33 cellular contexts compared by ENCODE assay signal in genomic region chr5:55895276-55895675, GRCh38. TPM values are rescaled to one million over a fixed set of nuclear protein-coding genes. Genes with fewer than 3 reads are reported as not detected.
"Had no signal": no experiment of that assay in that cellular context is flagged by ENCODE, and none has a peak within 500 bp of the region (broad histone marks: within the 10 kb centered on the region; RNA-seq: fewer than 3 reads in every experiment).

No MANE protein-coding gene starts in this region.

- H3K27ac ChIP-seq: body of pancreas, esophagus muscularis mucosa, gastrocnemius medialis, heart right ventricle, WERI-Rb-1 had no signal

- H3K9me3 ChIP-seq: body of pancreas, esophagus muscularis mucosa, gastrocnemius medialis had no signal

- ATAC-seq: activated CD4-positive, CD25-positive, alpha-beta regulatory T cell treated with anti-CD3 and anti-CD28 coated beads, Interleukin-2, amount 50 U/mL, for 24 hours; activated naive CD4-positive, alpha-beta T cell treated with anti-CD3 and anti-CD28 coated beads, Interleukin-2, amount 50 U/mL, for 72 hours; activated T-cell treated with anti-CD3 and anti-CD28 coated beads, Interleukin-2, amount 50 U/mL, for 72 hours; body of pancreas; effector memory CD8-positive, alpha-beta T cell; gastrocnemius medialis; heart right ventricle; T-cell; T-helper 17 cell had no signal

- H3K4me3 Mint-ChIP-seq: activated B cell treated with CpG ODN at 0.5 μM for 24 hours; activated CD4-positive, alpha-beta memory T cell treated with anti-CD3 and anti-CD28 coated beads, Interleukin-2, amount 10 ng/mL, durations not matched to agents 7 days and 5 days; activated CD4-positive, alpha-beta T cell treated with anti-CD3 and anti-CD28 coated beads, Interleukin-2, amount 10 ng/mL, durations not matched to agents 24 days and 14 days; activated naive CD4-positive, alpha-beta T cell treated with anti-CD3 and anti-CD28 coated beads, Interleukin-2, amount 10 ng/mL, durations not matched to agents 7 days and 5 days; activated naive CD8-positive, alpha-beta T cell treated with anti-CD3 and anti-CD28 coated beads, Interleukin-2, amount 10 ng/mL, durations not matched to agents 7 days and 5 days; activated T-cell treated with anti-CD3 and anti-CD28 coated beads, Interleukin-2, amount 50 U/mL, for 24 hours; activated T-cell treated with anti-CD3 and anti-CD28 coated beads, Interleukin-2, amount 50 U/mL, for 72 hours; effector memory CD8-positive, alpha-beta T cell; T-cell; T-helper 17 cell; T-helper 2 cell treated with Interferon-gamma antibody and Interleukin-4, amounts not matched to agents 5 μg/mL and 100 μg/mL, for 36 hours had no signal

- DNase-seq: activated B cell treated with CpG ODN at 0.5 μM for 24 hours; activated CD4-positive, alpha-beta memory T cell treated with anti-CD3 and anti-CD28 coated beads, Interleukin-2, amount 10 ng/mL, durations not matched to agents 7 days and 5 days; activated CD4-positive, alpha-beta T cell treated with anti-CD3 and anti-CD28 coated beads, Interleukin-2, amount 10 ng/mL, durations not matched to agents 24 days and 14 days; activated CD4-positive, alpha-beta T cell treated with anti-CD3 and anti-CD28 coated beads, Interleukin-2, amount 50 U/mL, for 4 hours; activated CD8-positive, alpha-beta memory T cell treated with anti-CD3 and anti-CD28 coated beads, Interleukin-2, amount 50 U/mL, for 48 hours; activated gamma-delta T cell; activated naive CD4-positive, alpha-beta T cell; activated naive CD4-positive, alpha-beta T cell treated with anti-CD3 and anti-CD28 coated beads, Interleukin-2, amount 10 ng/mL, durations not matched to agents 7 days and 5 days; activated naive CD8-positive, alpha-beta T cell treated with anti-CD3 and anti-CD28 coated beads, Interleukin-2, amount 10 ng/mL, durations not matched to agents 7 days and 5 days; activated T-cell treated with anti-CD3 and anti-CD28 coated beads for 4 hours; activated T-cell treated with anti-CD3 and anti-CD28 coated beads, Interleukin-2, amount 50 U/mL, for 24 hours; activated T-cell treated with anti-CD3 and anti-CD28 coated beads, Interleukin-2, amount 50 U/mL, for 72 hours; amniotic stem cell; anterior cingulate cortex; body of pancreas; caudate nucleus; cortex of kidney; dermis blood vessel endothelial cell; effector CD4-positive, alpha-beta T cell; effector memory CD8-positive, alpha-beta T cell; erythroblast; gastrocnemius medialis; heart right ventricle; SW 1271; T-cell; T-helper 17 cell; T1000; WERI-Rb-1 had no signal

- H3K27me3 Mint-ChIP-seq: activated CD4-positive, alpha-beta T cell treated with anti-CD3 and anti-CD28 coated beads, Interleukin-2, amount 10 ng/mL, durations not matched to agents 24 days and 14 days had no signal

- H3K36me3 ChIP-seq: esophagus muscularis mucosa, gastrocnemius medialis, heart right ventricle, WERI-Rb-1 had no signal

- H3K4me1 Mint-ChIP-seq: activated B cell treated with CpG ODN at 0.5 μM for 24 hours had no signal

- H3K27me3 ChIP-seq: body of pancreas, gastrocnemius medialis, heart right ventricle had no signal

- FAIRE-seq: colon had no signal

- H3K9me3 Mint-ChIP-seq: activated B cell treated with CpG ODN at 0.5 μM for 24 hours; activated naive CD4-positive, alpha-beta T cell treated with anti-CD3 and anti-CD28 coated beads, Interleukin-2, amount 10 ng/mL, durations not matched to agents 7 days and 5 days; activated T-cell treated with anti-CD3 and anti-CD28 coated beads, Interleukin-2, amount 50 U/mL, for 24 hours; activated T-cell treated with anti-CD3 and anti-CD28 coated beads, Interleukin-2, amount 50 U/mL, for 72 hours; effector memory CD8-positive, alpha-beta T cell; T-cell; T-helper 2 cell treated with Interferon-gamma antibody and Interleukin-4, amounts not matched to agents 5 μg/mL and 100 μg/mL, for 36 hours had no signal

- H3K36me3 Mint-ChIP-seq: activated naive CD4-positive, alpha-beta T cell treated with anti-CD3 and anti-CD28 coated beads, Interleukin-2, amount 10 ng/mL, durations not matched to agents 7 days and 5 days; T-cell had no signal

- H3K27ac Mint-ChIP-seq: activated B cell treated with CpG ODN at 0.5 μM for 24 hours; activated CD4-positive, alpha-beta memory T cell treated with anti-CD3 and anti-CD28 coated beads, Interleukin-2, amount 10 ng/mL, durations not matched to agents 7 days and 5 days; activated CD4-positive, alpha-beta T cell treated with anti-CD3 and anti-CD28 coated beads, Interleukin-2, amount 10 ng/mL, durations not matched to agents 24 days and 14 days; activated naive CD4-positive, alpha-beta T cell treated with anti-CD3 and anti-CD28 coated beads, Interleukin-2, amount 10 ng/mL, durations not matched to agents 7 days and 5 days; activated naive CD4-positive, alpha-beta T cell treated with anti-CD3 and anti-CD28 coated beads, Interleukin-2, amount 50 U/mL, for 72 hours; activated naive CD8-positive, alpha-beta T cell treated with anti-CD3 and anti-CD28 coated beads, Interleukin-2, amount 10 ng/mL, durations not matched to agents 7 days and 5 days; activated T-cell treated with anti-CD3 and anti-CD28 coated beads, Interleukin-2, amount 50 U/mL, for 24 hours; activated T-cell treated with anti-CD3 and anti-CD28 coated beads, Interleukin-2, amount 50 U/mL, for 72 hours; effector memory CD8-positive, alpha-beta T cell; T-cell; T-helper 17 cell; T-helper 2 cell treated with Interferon-gamma antibody and Interleukin-4, amounts not matched to agents 5 μg/mL and 100 μg/mL, for 36 hours had no signal

- H3K4me1 ChIP-seq: body of pancreas, esophagus muscularis mucosa had no signal

- H3K4me3 ChIP-seq: body of pancreas, esophagus muscularis mucosa, gastrocnemius medialis, heart right ventricle had no signal

RNA-seq across cellular contexts. Expression of gene IL31RA, which starts 44.1 kb away (rescaled TPM):
- total RNA-seq: activated B cell treated with CpG ODN at 0.5 μM for 24 hours; activated naive CD8-positive, alpha-beta T cell treated with anti-CD3 and anti-CD28 coated beads, Interleukin-2, amount 10 ng/mL, durations not matched to agents 7 days and 5 days; body of pancreas; dermis blood vessel endothelial cell; T-cell; T-helper 17 cell had no signal
